In the genomic region with DNA sequence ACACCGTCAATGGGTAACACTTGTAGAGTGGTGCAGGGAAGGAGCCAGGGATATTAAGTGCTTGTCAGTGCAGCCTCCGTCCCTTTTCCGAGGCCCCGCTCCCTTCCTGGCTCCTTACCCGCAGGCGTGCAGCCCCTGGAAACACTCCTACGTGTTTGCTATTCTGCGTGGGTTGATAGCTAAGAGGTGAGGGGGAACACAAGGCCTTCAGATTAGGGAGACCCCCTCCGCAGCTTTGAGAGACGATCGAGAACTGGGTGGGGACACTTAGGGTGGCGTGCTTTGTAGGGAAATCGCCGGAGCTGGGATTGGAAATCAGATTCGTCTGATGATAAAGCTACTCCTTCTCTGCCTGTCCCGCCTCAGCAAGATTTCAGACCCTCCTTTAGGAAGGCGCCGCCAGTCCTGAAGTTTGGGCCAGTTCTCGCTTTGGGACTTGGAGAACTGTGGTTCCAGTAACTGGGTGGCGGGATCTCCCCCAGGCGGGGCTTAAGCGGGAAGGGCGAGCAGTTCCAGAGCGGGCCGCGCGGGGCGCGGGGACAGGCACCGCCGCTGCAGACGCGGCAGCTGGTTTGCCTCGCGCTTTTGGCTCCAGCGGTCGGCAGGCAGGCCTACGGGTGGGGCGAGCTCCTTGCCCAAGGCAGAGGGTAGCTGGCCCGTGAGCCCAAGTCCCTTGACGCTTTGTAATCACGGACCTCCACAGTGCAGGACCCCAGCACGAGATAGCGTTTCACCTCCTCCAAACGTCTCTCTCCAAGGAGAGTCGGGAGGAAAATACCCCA, we compare ENCODE assay signal across 8 cellular contexts. TPM values are rescaled to one million over a fixed set of nuclear protein-coding genes. Genes with fewer than 3 reads are reported as not detected.
DNase-seq lines count a peak whose midpoint lies in the region; ATAC-seq, FAIRE-seq and TF ChIP-seq lines count a peak whose summit lies in the region.

No MANE protein-coding gene starts in this region.

- DNase-seq in NCI-H1694 treated with DMSO at 0.1 percent for 48 hours (lab: John Stamatoyannopoulos, UW) = peak; percentile 42
- DNase-seq in caudate nucleus (lab: John Stamatoyannopoulos, UW) = peak in 58 of 61 donors; percentile 13 to 86 (median 60)
- DNase-seq in kidney = peak; percentile 96
- peak; percentile 45 for DNase-seq in stimulated activated CD4-positive, alpha-beta T cell treated with anti-CD3 and anti-CD28 coated beads, Interleukin-12 subunit alpha, Interleukin-12 subunit beta, amount 100 ng/mL, for 4 hours

- H3K9me3 ChIP-seq in kidney (ENCODE audit: control insufficient read depth in 1 of 2, low read length in 2 of 2) = no peaks in the 10 kb centered on the region

- H3K4me1 ChIP-seq in kidney (ENCODE audit: control insufficient read depth in 1 of 2, insufficient read depth in 1 of 2, low read depth in 1 of 2, low read length in 2 of 2) = peaks cover 19 to 23% of the 10 kb centered on the region in 2 donors

- ATAC-seq in HG02642 (IDR thresholded peaks at IDR 0.05; ENCODE audit: poor library complexity, unreplicated experiment) (peak; percentile 92), GM18870 (IDR thresholded peaks at IDR 0.05; ENCODE audit: unreplicated experiment) (no peak)

- H3K27ac ChIP-seq in caudate nucleus (ENCODE audit: low read depth, low read length) (peak overlapping the region; percentile 77), kidney (ENCODE audit: low read depth in 2 of 2, low read length in 2 of 2) (peak overlapping the region; percentile 84 to 88)

- peak overlapping the region; percentile 0 to 90 for H3K9ac ChIP-seq in kidney (ENCODE audit: low read length in 2 of 2)

- no peak for FAIRE-seq in kidney (lab: Jason Lieb, UNC)

- peak; percentile 70 for TF ChIP-seq CTCF in GM12873 (IDR thresholded peaks at IDR 0.05; ENCODE audit: insufficient read depth, low read depth, low read length, missing control alignments)
- peak; percentile 92 for TF ChIP-seq CTCF in WI38 (IDR thresholded peaks at IDR 0.05; ENCODE audit: low read depth, low read length)
- TF ChIP-seq CTCF in kidney (IDR thresholded peaks at IDR 0.05; ENCODE audit: borderline replicate concordance, extremely low read depth, insufficient read depth) = peak; percentile 78

- intact Hi-C loops in kidney (cut with DNase I) = no loop called here

- H3K4me3 ChIP-seq in WI38 (ENCODE audit: low read depth, low read length) = peak overlapping the region; percentile 73
- H3K4me3 ChIP-seq in kidney (ENCODE audit: low read length in 2 of 2) = peak overlapping the region; percentile 64 to 87

- no peaks in the 10 kb centered on the region for H3K36me3 ChIP-seq in kidney (ENCODE audit: control insufficient read depth in 1 of 2, insufficient read depth in 2 of 2, low read length in 2 of 2)

RNA-seq across cellular contexts. Expression of gene FAM107A, which starts 8.0 kb away (rescaled TPM):
- total RNA-seq in kidney = 180 TPM
- polyA plus RNA-seq in kidney (ENCODE audit: insufficient read depth, low read depth, low replicate concordance) = 52.5 TPM

RNA-seq across cellular contexts. Expression of gene ACOX2, which starts 48.2 kb away (rescaled TPM):
- 18.6 TPM for total RNA-seq in kidney
- 85.5 TPM for polyA plus RNA-seq in kidney (ENCODE audit: insufficient read depth, low read depth, low replicate concordance)

Comparison
In these comparisons a context has a peak if more than half of its experiments do, and no peak if none do; other contexts are left out.
1. DNase-seq: peak in every context shown above with its lines; median percentile 96 in kidney; 60 in caudate nucleus; 45 in stimulated activated CD4-positive, alpha-beta T cell treated with anti-CD3 and anti-CD28 coated beads, Interleukin-12 subunit alpha, Interleukin-12 subunit beta, amount 100 ng/mL, for 4 hours; 42 in NCI-H1694 treated with DMSO at 0.1 percent for 48 hours.